ENCODE assay signal across 1 cellular context in genomic region chr20:62547364-62547763, GRCh38.
TF ChIP-seq lines count a peak whose summit lies in the region.

No MANE protein-coding gene starts in this region.

TF ChIP-seq in HepG2, 621 proteins besides CTCF, POLR2A, EP300 and RAD21 (continued from another document):
- TF ChIP-seq UBTF (CRISPR knock-in tag; IDR thresholded peaks at IDR 0.05) = 0 out of 2 replicates have a peak, but pooled peaks have one; percentile 21
- peak; percentile 94 for TF ChIP-seq NR2C2 (CRISPR knock-in tag; IDR thresholded peaks at IDR 0.05; ENCODE audit: borderline replicate concordance)
- peak; percentile 10; the same call in 1 of the 2 replicates for TF ChIP-seq ZNF768 (CRISPR knock-in tag; IDR thresholded peaks at IDR 0.05)
- TF ChIP-seq ZNF263 (CRISPR knock-in tag; IDR thresholded peaks at IDR 0.05) = no peak
- TF ChIP-seq HNRNPLL (IDR thresholded peaks at IDR 0.05; ENCODE audit: low read depth, low read length, poor library complexity, severe bottlenecking) = peak; percentile 13
- TF ChIP-seq, protein P1, sequence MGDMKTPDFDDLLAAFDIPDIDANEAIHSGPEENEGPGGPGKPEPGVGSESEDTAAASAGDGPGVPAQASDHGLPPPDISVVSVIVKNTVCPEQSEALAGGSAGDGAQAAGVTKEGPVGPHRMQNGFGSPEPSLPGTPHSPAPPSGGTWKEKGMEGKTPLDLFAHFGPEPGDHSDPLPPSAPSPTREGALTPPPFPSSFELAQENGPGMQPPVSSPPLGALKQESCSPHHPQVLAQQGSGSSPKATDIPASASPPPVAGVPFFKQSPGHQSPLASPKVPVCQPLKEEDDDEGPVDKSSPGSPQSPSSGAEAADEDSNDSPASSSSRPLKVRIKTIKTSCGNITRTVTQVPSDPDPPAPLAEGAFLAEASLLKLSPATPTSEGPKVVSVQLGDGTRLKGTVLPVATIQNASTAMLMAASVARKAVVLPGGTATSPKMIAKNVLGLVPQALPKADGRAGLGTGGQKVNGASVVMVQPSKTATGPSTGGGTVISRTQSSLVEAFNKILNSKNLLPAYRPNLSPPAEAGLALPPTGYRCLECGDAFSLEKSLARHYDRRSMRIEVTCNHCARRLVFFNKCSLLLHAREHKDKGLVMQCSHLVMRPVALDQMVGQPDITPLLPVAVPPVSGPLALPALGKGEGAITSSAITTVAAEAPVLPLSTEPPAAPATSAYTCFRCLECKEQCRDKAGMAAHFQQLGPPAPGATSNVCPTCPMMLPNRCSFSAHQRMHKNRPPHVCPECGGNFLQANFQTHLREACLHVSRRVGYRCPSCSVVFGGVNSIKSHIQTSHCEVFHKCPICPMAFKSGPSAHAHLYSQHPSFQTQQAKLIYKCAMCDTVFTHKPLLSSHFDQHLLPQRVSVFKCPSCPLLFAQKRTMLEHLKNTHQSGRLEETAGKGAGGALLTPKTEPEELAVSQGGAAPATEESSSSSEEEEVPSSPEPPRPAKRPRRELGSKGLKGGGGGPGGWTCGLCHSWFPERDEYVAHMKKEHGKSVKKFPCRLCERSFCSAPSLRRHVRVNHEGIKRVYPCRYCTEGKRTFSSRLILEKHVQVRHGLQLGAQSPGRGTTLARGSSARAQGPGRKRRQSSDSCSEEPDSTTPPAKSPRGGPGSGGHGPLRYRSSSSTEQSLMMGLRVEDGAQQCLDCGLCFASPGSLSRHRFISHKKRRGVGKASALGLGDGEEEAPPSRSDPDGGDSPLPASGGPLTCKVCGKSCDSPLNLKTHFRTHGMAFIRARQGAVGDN (CRISPR knock-in tag; IDR thresholded peaks at IDR 0.05) = peak; percentile 32; the same call in 1 of the 2 replicates
- TF ChIP-seq, protein P2, sequence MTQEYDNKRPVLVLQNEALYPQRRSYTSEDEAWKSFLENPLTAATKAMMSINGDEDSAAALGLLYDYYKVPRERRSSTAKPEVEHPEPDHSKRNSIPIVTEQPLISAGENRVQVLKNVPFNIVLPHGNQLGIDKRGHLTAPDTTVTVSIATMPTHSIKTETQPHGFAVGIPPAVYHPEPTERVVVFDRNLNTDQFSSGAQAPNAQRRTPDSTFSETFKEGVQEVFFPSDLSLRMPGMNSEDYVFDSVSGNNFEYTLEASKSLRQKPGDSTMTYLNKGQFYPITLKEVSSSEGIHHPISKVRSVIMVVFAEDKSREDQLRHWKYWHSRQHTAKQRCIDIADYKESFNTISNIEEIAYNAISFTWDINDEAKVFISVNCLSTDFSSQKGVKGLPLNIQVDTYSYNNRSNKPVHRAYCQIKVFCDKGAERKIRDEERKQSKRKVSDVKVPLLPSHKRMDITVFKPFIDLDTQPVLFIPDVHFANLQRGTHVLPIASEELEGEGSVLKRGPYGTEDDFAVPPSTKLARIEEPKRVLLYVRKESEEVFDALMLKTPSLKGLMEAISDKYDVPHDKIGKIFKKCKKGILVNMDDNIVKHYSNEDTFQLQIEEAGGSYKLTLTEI (CRISPR knock-in tag; conservative IDR thresholded peaks at IDR 0.05) = no peak
- TF ChIP-seq GABPB1 (CRISPR knock-in tag; IDR thresholded peaks at IDR 0.05) = peak; percentile 61; the same call in 1 of the 2 replicates
- TF ChIP-seq, protein P3, sequence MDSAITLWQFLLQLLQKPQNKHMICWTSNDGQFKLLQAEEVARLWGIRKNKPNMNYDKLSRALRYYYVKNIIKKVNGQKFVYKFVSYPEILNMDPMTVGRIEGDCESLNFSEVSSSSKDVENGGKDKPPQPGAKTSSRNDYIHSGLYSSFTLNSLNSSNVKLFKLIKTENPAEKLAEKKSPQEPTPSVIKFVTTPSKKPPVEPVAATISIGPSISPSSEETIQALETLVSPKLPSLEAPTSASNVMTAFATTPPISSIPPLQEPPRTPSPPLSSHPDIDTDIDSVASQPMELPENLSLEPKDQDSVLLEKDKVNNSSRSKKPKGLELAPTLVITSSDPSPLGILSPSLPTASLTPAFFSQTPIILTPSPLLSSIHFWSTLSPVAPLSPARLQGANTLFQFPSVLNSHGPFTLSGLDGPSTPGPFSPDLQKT (CRISPR knock-in tag; IDR thresholded peaks at IDR 0.05; ENCODE audit: borderline replicate concordance) = no peak
- no peak for TF ChIP-seq CHCHD3 (CRISPR knock-in tag; IDR thresholded peaks at IDR 0.05)
- TF ChIP-seq, protein P4, sequence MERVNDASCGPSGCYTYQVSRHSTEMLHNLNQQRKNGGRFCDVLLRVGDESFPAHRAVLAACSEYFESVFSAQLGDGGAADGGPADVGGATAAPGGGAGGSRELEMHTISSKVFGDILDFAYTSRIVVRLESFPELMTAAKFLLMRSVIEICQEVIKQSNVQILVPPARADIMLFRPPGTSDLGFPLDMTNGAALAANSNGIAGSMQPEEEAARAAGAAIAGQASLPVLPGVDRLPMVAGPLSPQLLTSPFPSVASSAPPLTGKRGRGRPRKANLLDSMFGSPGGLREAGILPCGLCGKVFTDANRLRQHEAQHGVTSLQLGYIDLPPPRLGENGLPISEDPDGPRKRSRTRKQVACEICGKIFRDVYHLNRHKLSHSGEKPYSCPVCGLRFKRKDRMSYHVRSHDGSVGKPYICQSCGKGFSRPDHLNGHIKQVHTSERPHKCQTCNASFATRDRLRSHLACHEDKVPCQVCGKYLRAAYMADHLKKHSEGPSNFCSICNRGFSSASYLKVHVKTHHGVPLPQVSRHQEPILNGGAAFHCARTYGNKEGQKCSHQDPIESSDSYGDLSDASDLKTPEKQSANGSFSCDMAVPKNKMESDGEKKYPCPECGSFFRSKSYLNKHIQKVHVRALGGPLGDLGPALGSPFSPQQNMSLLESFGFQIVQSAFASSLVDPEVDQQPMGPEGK (CRISPR knock-in tag; IDR thresholded peaks at IDR 0.05) = peak; percentile 76
- TF ChIP-seq ZNF138 (CRISPR knock-in tag; IDR thresholded peaks at IDR 0.05; ENCODE audit: low read depth) = no peak
- TF ChIP-seq NFKB2 (CRISPR knock-in tag; IDR thresholded peaks at IDR 0.05; ENCODE audit: borderline replicate concordance) = peak; percentile 26; the same call in 1 of the 2 replicates
- no peak for TF ChIP-seq ZNF709 (CRISPR knock-in tag; IDR thresholded peaks at IDR 0.05)
- no peak for TF ChIP-seq ZNF780A (CRISPR knock-in tag; IDR thresholded peaks at IDR 0.05)
- 0 out of 2 replicates have a peak, but pooled peaks have one; percentile 0 for TF ChIP-seq GABPA (IDR thresholded peaks at IDR 0.05; ENCODE audit: low read depth, low read length)
- no peak for TF ChIP-seq GABPA (CRISPR knock-in tag; IDR thresholded peaks at IDR 0.05; ENCODE audit: low read depth)
- no peak for TF ChIP-seq ZNF800 (CRISPR knock-in tag; IDR thresholded peaks at IDR 0.05)
- no peak for TF ChIP-seq MAF1 (CRISPR knock-in tag; IDR thresholded peaks at IDR 0.05; ENCODE audit: borderline replicate concordance)
- TF ChIP-seq HNF1B (CRISPR knock-in tag; IDR thresholded peaks at IDR 0.05) = no peak
- TF ChIP-seq CAMTA2 (CRISPR knock-in tag; IDR thresholded peaks at IDR 0.05; ENCODE audit: borderline replicate concordance) = no peak
- TF ChIP-seq SCMH1 (CRISPR knock-in tag; IDR thresholded peaks at IDR 0.05; ENCODE audit: borderline replicate concordance) = no peak
- TF ChIP-seq RXRA (CRISPR knock-in tag; IDR thresholded peaks at IDR 0.05) = peak; percentile 18; the same call in 1 of the 2 replicates
- 0 out of 2 replicates have a peak, but pooled peaks have one; percentile 21 for TF ChIP-seq ZNF10 (CRISPR knock-in tag; IDR thresholded peaks at IDR 0.05; ENCODE audit: borderline replicate concordance, low read depth)
- TF ChIP-seq HOMEZ (CRISPR knock-in tag; IDR thresholded peaks at IDR 0.05; ENCODE audit: low read depth) = no peak
- no peak for TF ChIP-seq ZNF496 (CRISPR knock-in tag; IDR thresholded peaks at IDR 0.05; ENCODE audit: insufficient replicate concordance)
- no peak for TF ChIP-seq FOXO1 (CRISPR knock-in tag; IDR thresholded peaks at IDR 0.05)
- no peak for TF ChIP-seq ZNF432 (CRISPR knock-in tag; IDR thresholded peaks at IDR 0.05; ENCODE audit: borderline replicate concordance)
- TF ChIP-seq MZF1 (CRISPR knock-in tag; IDR thresholded peaks at IDR 0.05; ENCODE audit: borderline replicate concordance) = no peak
- TF ChIP-seq EZH2 (conservative IDR thresholded peaks at IDR 0.05; ENCODE audit: low read depth, low read length) = 0 out of 2 replicates have a peak, but pooled peaks have one; percentile 44
- TF ChIP-seq ZNF235 (CRISPR knock-in tag; IDR thresholded peaks at IDR 0.05; ENCODE audit: borderline replicate concordance) = no peak
- TF ChIP-seq SPEN (CRISPR knock-in tag; IDR thresholded peaks at IDR 0.05; ENCODE audit: low read depth) = 0 out of 2 replicates have a peak, but pooled peaks have one; percentile 36
- TF ChIP-seq ZBTB7A (CRISPR knock-in tag; IDR thresholded peaks at IDR 0.05) = no peak
- peak; percentile 45; the same call in 1 of the 2 replicates for TF ChIP-seq ZFX (CRISPR knock-in tag; IDR thresholded peaks at IDR 0.05; ENCODE audit: low read depth)
- no peak for TF ChIP-seq HNRNPH1 (optimal IDR thresholded peaks at IDR 0.05; ENCODE audit: low read depth, low read length)
- TF ChIP-seq CHD4 (IDR thresholded peaks at IDR 0.05; ENCODE audit: borderline replicate concordance, low read length) = no peak
- TF ChIP-seq NR2F6 (IDR thresholded peaks at IDR 0.05) = peak; percentile 75
- peak; percentile 72 for TF ChIP-seq NR2F6 (CRISPR knock-in tag; IDR thresholded peaks at IDR 0.05)
- TF ChIP-seq RXRB (CRISPR knock-in tag; IDR thresholded peaks at IDR 0.05; ENCODE audit: borderline replicate concordance) = peak; percentile 11; the same call in 1 of the 2 replicates
- no peak for TF ChIP-seq SAFB2 (CRISPR knock-in tag; IDR thresholded peaks at IDR 0.05; ENCODE audit: borderline replicate concordance, low read depth)
TF ChIP-seq in HepG2: peak in this region for 19.
